12 cellular contexts compared by ENCODE assay signal in the genomic region with DNA sequence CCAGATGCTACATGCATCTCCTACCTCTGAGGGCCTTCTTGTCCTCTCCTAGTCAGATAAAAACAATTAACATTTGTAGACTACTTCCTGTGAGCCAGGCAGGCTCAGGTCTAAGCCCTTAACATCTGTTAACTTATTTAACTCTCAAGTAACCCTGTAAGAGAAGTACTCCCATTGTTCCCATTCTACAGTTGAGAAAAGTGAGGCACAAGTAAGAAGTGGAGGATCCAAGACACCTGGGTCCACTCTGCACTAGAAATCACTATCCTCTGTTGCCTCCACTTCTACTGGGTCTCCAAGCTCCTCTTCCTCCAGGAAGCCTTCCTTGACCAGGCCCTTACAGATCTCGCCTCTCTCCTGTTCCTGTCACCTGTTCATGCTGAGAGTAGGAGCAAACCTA. TPM values are rescaled to one million over a fixed set of nuclear protein-coding genes. Genes with fewer than 3 reads are reported as not detected.
DNase-seq lines count a peak whose midpoint lies in the region; ATAC-seq and TF ChIP-seq lines count a peak whose summit lies in the region.
"Had no signal": no experiment of that assay in that cellular context is flagged by ENCODE, and none has a peak within 500 bp of the region (broad histone marks: within the 10 kb centered on the region; RNA-seq: fewer than 3 reads in every experiment).

No MANE protein-coding gene starts in this region.

- peaks cover 0 to 2% (median 0%) of the 10 kb centered on the region in 5 donors for H3K9me3 Mint-ChIP-seq in CD8-positive, alpha-beta memory T cell
- no peaks in the 10 kb centered on the region for H3K9me3 Mint-ChIP-seq in activated naive CD8-positive, alpha-beta T cell treated with anti-CD3 and anti-CD28 coated beads, Interleukin-2, amount 50 U/mL, for 24 hours
- H3K9me3 Mint-ChIP-seq in nephron progenitor cell, result no peaks in the 10 kb centered on the region

- H3K4me1 ChIP-seq in CD8-positive, alpha-beta memory T cell (ENCODE audit: insufficient read depth, low read length), result peaks cover 17% of the 10 kb centered on the region
- peaks cover 15% of the 10 kb centered on the region for H3K4me1 ChIP-seq in HUES48 (ENCODE audit: control insufficient read depth, insufficient read depth, low read length)
- H3K4me1 ChIP-seq: colonic mucosa had no signal

- H3K27me3 ChIP-seq in CD8-positive, alpha-beta memory T cell (ENCODE audit: insufficient read depth, low read length, poor library complexity, severe bottlenecking), result no peaks in the 10 kb centered on the region
- peaks cover 21% of the 10 kb centered on the region for H3K27me3 ChIP-seq in HUES48 (ENCODE audit: control insufficient read depth, insufficient read depth, low read length)
- H3K27me3 ChIP-seq: MG63, thyroid gland had no signal

- CTCF ChIA-PET in CD8-positive, alpha-beta memory T cell (lab: Charles Lee), result no interaction called here

- no peak for DNase-seq in CD8-positive, alpha-beta memory T cell
- DNase-seq in activated naive CD8-positive, alpha-beta T cell treated with anti-CD3 and anti-CD28 coated beads, Interleukin-2, amount 50 U/mL, for 24 hours, result no peak
- no peak for DNase-seq in nephron progenitor cell
- no peak for DNase-seq in dedifferentiated amniotic fluid mesenchymal stem cell (ENCODE audit: extremely low spot score)
- no peak for DNase-seq in stimulated activated CD4-positive, alpha-beta T cell treated with anti-CD3 and anti-CD28 coated beads, Interleukin-15, amount 100 ng/mL, for 24 hours
- DNase-seq: activated CD4-positive, alpha-beta T cell treated with anti-CD3 and anti-CD28 coated beads for 1 hour; colonic mucosa; MG63; small intestine; thyroid gland had no signal

- H3K27ac Mint-ChIP-seq in CD8-positive, alpha-beta memory T cell, result peak overlapping the region in 3 of 8 donors; percentile 27 to 53 (median 43)
- no peak overlapping the region for H3K27ac Mint-ChIP-seq in activated naive CD8-positive, alpha-beta T cell treated with anti-CD3 and anti-CD28 coated beads, Interleukin-2, amount 50 U/mL, for 24 hours
- H3K27ac Mint-ChIP-seq in nephron progenitor cell, result no peak overlapping the region

- H3K4me1 Mint-ChIP-seq in CD8-positive, alpha-beta memory T cell, result peaks cover 19 to 23% (median 20%) of the 10 kb centered on the region in 3 donors
- peaks cover 19% of the 10 kb centered on the region for H3K4me1 Mint-ChIP-seq in activated naive CD8-positive, alpha-beta T cell treated with anti-CD3 and anti-CD28 coated beads, Interleukin-2, amount 50 U/mL, for 24 hours
- peaks cover 17% of the 10 kb centered on the region for H3K4me1 Mint-ChIP-seq in nephron progenitor cell

- H3K9ac ChIP-seq in HUES48 (ENCODE audit: low read depth, low read length), result no peak overlapping the region

- no peak overlapping the region for H3K4me3 ChIP-seq in CD8-positive, alpha-beta memory T cell (ENCODE audit: low read length)
- H3K4me3 ChIP-seq in HUES48 (ENCODE audit: low read depth, low read length), result peak overlapping the region; percentile 74
- H3K4me3 ChIP-seq: MG63 had no signal

- no peaks in the 10 kb centered on the region for H3K36me3 ChIP-seq in CD8-positive, alpha-beta memory T cell (ENCODE audit: insufficient read depth, low read length)
- H3K36me3 ChIP-seq in HUES48 (ENCODE audit: control insufficient read depth, insufficient read depth, low read length), result 0 out of 2 replicates have a peak, but pooled peaks cover under 1% of the 10 kb centered on the region
- H3K36me3 ChIP-seq: colonic mucosa, thyroid gland had no signal

- POLR2A ChIA-PET in CD8-positive, alpha-beta memory T cell (lab: Charles Lee), result no interaction called here

- peak overlapping the region; percentile 71 to 86 (median 76) for H3K4me3 Mint-ChIP-seq in CD8-positive, alpha-beta memory T cell
- H3K4me3 Mint-ChIP-seq in activated naive CD8-positive, alpha-beta T cell treated with anti-CD3 and anti-CD28 coated beads, Interleukin-2, amount 50 U/mL, for 24 hours, result peak overlapping the region; percentile 29
- peak overlapping the region; percentile 87 for H3K4me3 Mint-ChIP-seq in nephron progenitor cell

- no peak for TF ChIP-seq CTCF in nephron progenitor cell (IDR thresholded peaks at IDR 0.05)

- peaks cover 11 to 29% of the 10 kb centered on the region in 2 donors for H3K27me3 Mint-ChIP-seq in CD8-positive, alpha-beta memory T cell
- peaks cover 46% of the 10 kb centered on the region for H3K27me3 Mint-ChIP-seq in activated naive CD8-positive, alpha-beta T cell treated with anti-CD3 and anti-CD28 coated beads, Interleukin-2, amount 50 U/mL, for 24 hours
- peaks cover 48% of the 10 kb centered on the region for H3K27me3 Mint-ChIP-seq in nephron progenitor cell (ENCODE audit: low read depth, poor library complexity)

- H3K27ac ChIP-seq in CD8-positive, alpha-beta memory T cell (ENCODE audit: low read depth, low read length), result no peak overlapping the region
- H3K27ac ChIP-seq in HUES48 (ENCODE audit: low read depth, low read length), result no peak overlapping the region
- H3K27ac ChIP-seq: colonic mucosa, thyroid gland had no signal

- H3K36me3 Mint-ChIP-seq in CD8-positive, alpha-beta memory T cell, result peaks cover 0 to 6% (median 0%) of the 10 kb centered on the region in 3 donors
- peaks cover 7% of the 10 kb centered on the region for H3K36me3 Mint-ChIP-seq in activated naive CD8-positive, alpha-beta T cell treated with anti-CD3 and anti-CD28 coated beads, Interleukin-2, amount 50 U/mL, for 24 hours (ENCODE audit: low read depth)
- no peaks in the 10 kb centered on the region for H3K36me3 Mint-ChIP-seq in nephron progenitor cell (ENCODE audit: low read depth)

- no peaks in the 10 kb centered on the region for H3K9me3 ChIP-seq in CD8-positive, alpha-beta memory T cell (ENCODE audit: low read length)
- no peaks in the 10 kb centered on the region for H3K9me3 ChIP-seq in HUES48 (ENCODE audit: control insufficient read depth, insufficient read depth, low read length)
- H3K9me3 ChIP-seq: colonic mucosa, MG63, thyroid gland had no signal

- no peak for ATAC-seq in activated naive CD8-positive, alpha-beta T cell treated with anti-CD3 and anti-CD28 coated beads, Interleukin-2, amount 50 U/mL, for 24 hours
- no peak for ATAC-seq in HG03025 (IDR thresholded peaks at IDR 0.05; ENCODE audit: low FRiP score, unreplicated experiment)

RNA-seq across cellular contexts. Expression of a gene that starts 9.7 kb away (rescaled TPM):
- 10 to 100 TPM; 20.6 to 21.8 TPM for total RNA-seq in CD8-positive, alpha-beta memory T cell
- polyA plus RNA-seq in CD8-positive, alpha-beta memory T cell, result 15.3 TPM

Comparison
In these comparisons a context has a peak if more than half of its experiments do, and no peak if none do; other contexts are left out.
1. H3K4me3 Mint-ChIP-seq: peak in every context shown above with its lines; median percentile 87 in nephron progenitor cell; 76 in CD8-positive, alpha-beta memory T cell; 29 in activated naive CD8-positive, alpha-beta T cell treated with anti-CD3 and anti-CD28 coated beads, Interleukin-2, amount 50 U/mL, for 24 hours.